Comparison of ENCODE assay signal across 30 cellular contexts in the genomic region with DNA sequence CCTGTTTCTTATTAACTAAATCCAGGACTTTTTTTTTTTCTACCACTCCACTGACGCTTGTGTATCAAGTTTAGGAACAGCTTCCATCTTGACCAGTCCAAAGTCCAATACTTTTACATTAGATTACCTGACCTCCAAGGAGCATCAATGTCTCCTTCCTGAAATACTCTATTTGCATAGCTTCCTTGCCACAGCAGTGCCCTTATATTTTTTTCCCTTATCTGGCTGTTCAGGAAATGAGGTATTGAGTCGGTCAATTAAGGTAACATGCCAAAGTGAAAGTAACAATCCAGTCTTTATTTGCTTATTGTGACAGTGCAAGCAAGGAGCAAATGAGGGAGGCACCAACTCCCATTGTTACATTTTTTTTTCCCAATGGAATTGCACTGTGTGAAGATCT.
DNase-seq lines count a peak whose midpoint lies in the region; ATAC-seq, FAIRE-seq and TF ChIP-seq lines count a peak whose summit lies in the region.
"Had no signal": no experiment of that assay in that cellular context is flagged by ENCODE, and none has a peak within 500 bp of the region (broad histone marks: within the 10 kb centered on the region; RNA-seq: fewer than 3 reads in every experiment).

No MANE protein-coding gene starts in this region.

- no peak for TF ChIP-seq POLR2A in H1 (IDR thresholded peaks at IDR 0.05; ENCODE audit: control extremely low read depth in 1 of 2, low read depth in 2 of 2, low read length in 2 of 2)

- H3K4me1 ChIP-seq in H1 (replicated peaks in 1 of 4; ENCODE audit: control insufficient read depth in 3 of 4, insufficient read depth in 4 of 4, low read length in 3 of 4) = no peaks in the 10 kb centered on the region
- no peaks in the 10 kb centered on the region for H3K4me1 ChIP-seq in small intestine (ENCODE audit: control insufficient read depth in 2 of 2, insufficient read depth in 1 of 2, low read depth in 1 of 2, low read length in 1 of 2)
- peaks cover 3% of the 10 kb centered on the region for H3K4me1 ChIP-seq in foreskin keratinocyte
- H3K4me1 ChIP-seq: heart right ventricle, right atrium auricular region had no signal

- H3K4me2 ChIP-seq in H1 (ENCODE audit: insufficient read depth in 1 of 2, low read depth in 2 of 2, low read length in 2 of 2) = no peak overlapping the region

- no peak overlapping the region for H4K91ac ChIP-seq in H1 (replicated peaks; ENCODE audit: insufficient read length, low read length)

- no peak overlapping the region for H3K9ac ChIP-seq in H1 (replicated peaks in 1 of 4; ENCODE audit: extremely low read depth in 1 of 4, low read depth in 3 of 4, low read length in 3 of 4)

- H3K4ac ChIP-seq in H1 (replicated peaks; ENCODE audit: insufficient read length, low read depth, low read length) = no peak overlapping the region

- no peak overlapping the region for H2BK120ac ChIP-seq in H1 (replicated peaks; ENCODE audit: low read depth, low read length)

- POLR2A ChIA-PET in H1 (lab: Charles Lee; ENCODE audit: partially characterized antibody) = no interaction called here

- H3K18ac ChIP-seq in H1 (ENCODE audit: extremely low read depth, low read length) = no peak overlapping the region

- H3K79me1 ChIP-seq in H1 (ENCODE audit: low read depth, low read length) = no peaks in the 10 kb centered on the region

- H4K20me1 ChIP-seq in H1 (replicated peaks in 1 of 2; ENCODE audit: control insufficient read depth in 1 of 2, insufficient read depth in 2 of 2, low read length in 2 of 2) = no peaks in the 10 kb centered on the region

- no peak overlapping the region for H2BK20ac ChIP-seq in H1 (ENCODE audit: low read length)

- CTCF ChIA-PET in H1 (lab: Charles Lee; ENCODE audit: partially characterized antibody) = interaction anchor here (1.6 kb wide), 1 partner anchor 9 kb away, joined by 5 read pairs; no protein-coding TSS in a partner anchor

- H3K27me3 Mint-ChIP-seq in mesothelial cell of epicardium (ENCODE audit: low read depth) = no peaks in the 10 kb centered on the region
- H3K27me3 Mint-ChIP-seq: activated CD4-positive, alpha-beta T cell treated with anti-CD3 and anti-CD28 coated beads for 36 hours; activated T-cell treated with anti-CD3 and anti-CD28 coated beads, Interleukin-2, amount 50 U/mL, for 24 hours; natural killer cell treated with Interleukin-12 subunit alpha and Interleukin-12 subunit beta and Interleukin-15 and Interleukin-18, amount 100 ng/mL, for 72 hours; T-helper 17 cell had no signal

- no peak for FAIRE-seq in H1 (lab: Jason Lieb, UNC)
- no peak for FAIRE-seq in small intestine (lab: Jason Lieb, UNC)

- H3K4me3 ChIP-seq in H1 (ENCODE audit: extremely low read depth in 1 of 4, insufficient read depth in 2 of 4, low read depth in 3 of 4, low read length in 4 of 4) = no peak overlapping the region
- no peak overlapping the region for H3K4me3 ChIP-seq in small intestine (ENCODE audit: low read depth in 1 of 2, low read length in 2 of 2)
- H3K4me3 ChIP-seq: heart right ventricle, ovary, right atrium auricular region had no signal

- no peak overlapping the region for H3K14ac ChIP-seq in H1 (ENCODE audit: insufficient read length)

- H2AK5ac ChIP-seq in H1 (ENCODE audit: low read depth, low read length) = no peak overlapping the region

- TF ChIP-seq CTCF in H1 (IDR thresholded peaks at IDR 0.05; ENCODE audit: control extremely low read depth in 1 of 3, insufficient read depth in 1 of 3, low read depth in 1 of 3, low read length in 3 of 3) (no peak), foreskin keratinocyte (conservative IDR thresholded peaks at IDR 0.05) (no peak), mesothelial cell of epicardium (IDR thresholded peaks at IDR 0.05; ENCODE audit: unreplicated experiment) (no peak)

- no peak overlapping the region for H4K5ac ChIP-seq in H1 (ENCODE audit: insufficient read length, low read depth, low read length)

- no peak overlapping the region for H2BK15ac ChIP-seq in H1 (ENCODE audit: low read length)

- no peaks in the 10 kb centered on the region for H3K79me2 ChIP-seq in H1 (ENCODE audit: control insufficient read depth in 1 of 2, insufficient read depth in 2 of 2, low read length in 2 of 2)

- H3K27ac Mint-ChIP-seq in mesothelial cell of epicardium = no peak overlapping the region
- H3K27ac Mint-ChIP-seq: activated CD4-positive, alpha-beta T cell treated with anti-CD3 and anti-CD28 coated beads for 36 hours; activated T-cell treated with anti-CD3 and anti-CD28 coated beads, Interleukin-2, amount 50 U/mL, for 24 hours; CD8-positive, alpha-beta T cell; natural killer cell treated with Interleukin-12 subunit alpha and Interleukin-12 subunit beta and Interleukin-15 and Interleukin-18, amount 100 ng/mL, for 72 hours; T-helper 17 cell had no signal

- H3K9me3 Mint-ChIP-seq in mesothelial cell of epicardium = peaks cover 5% of the 10 kb centered on the region

- no peak for TF ChIP-seq EP300 in H1 (IDR thresholded peaks at IDR 0.05; ENCODE audit: borderline replicate concordance in 1 of 2, low read depth in 2 of 2, low read length in 2 of 2)

- H2AFZ ChIP-seq in H1 (ENCODE audit: low read length) = peak overlapping the region; percentile 94

- H2BK5ac ChIP-seq in H1 (ENCODE audit: low read depth, low read length) = no peak overlapping the region

- no peak overlapping the region for H2BK12ac ChIP-seq in H1 (ENCODE audit: low read depth, low read length)

- no peak overlapping the region for H3K23ac ChIP-seq in H1 (ENCODE audit: insufficient read length)

- H3K27me3 ChIP-seq in H1 (replicated peaks in 1 of 4; ENCODE audit: control insufficient read depth in 3 of 4, extremely low read depth in 1 of 4, insufficient read depth in 3 of 4, low read length in 3 of 4) (no peaks in the 10 kb centered on the region), small intestine (ENCODE audit: control insufficient read depth in 2 of 2, insufficient read depth in 2 of 2, low read length in 2 of 2) (no peaks in the 10 kb centered on the region), foreskin keratinocyte (no peaks in the 10 kb centered on the region)
- H3K27me3 ChIP-seq: brain microvascular endothelial cell, heart right ventricle, ovary, right atrium auricular region had no signal

- no peak overlapping the region for H3K4me3 Mint-ChIP-seq in mesothelial cell of epicardium
- H3K4me3 Mint-ChIP-seq: activated CD4-positive, alpha-beta T cell treated with anti-CD3 and anti-CD28 coated beads for 36 hours; activated T-cell treated with anti-CD3 and anti-CD28 coated beads, Interleukin-2, amount 50 U/mL, for 24 hours; CD8-positive, alpha-beta T cell; natural killer cell treated with Interleukin-12 subunit alpha and Interleukin-12 subunit beta and Interleukin-15 and Interleukin-18, amount 100 ng/mL, for 72 hours; T-helper 17 cell had no signal

- H3K9me3 ChIP-seq in H1 (ENCODE audit: insufficient read depth in 2 of 2, low read depth in 1 of 2, low read length in 1 of 2) (no peaks in the 10 kb centered on the region), small intestine (ENCODE audit: control insufficient read depth, low read depth) (no peaks in the 10 kb centered on the region)
- H3K9me3 ChIP-seq: ovary had no signal

- WGBS in H1 (ENCODE audit: extremely low coverage in 1 of 2, insufficient coverage in 1 of 2, insufficient read length in 1 of 2, insufficient replicate concordance in 2 of 2, low coverage in 1 of 2, low lambda C conversion rate in 2 of 2, missing lambda C conversion rate in 1 of 2), 2 experiments = 94% methylated on average over 2 of the region's 2 CpGs; no CpG with 5 or more reads in 1 of the 2 experiments
- 10 to 56% (median 34%) methylated on average over 2 of the region's 2 CpGs for WGBS in small intestine, 3 donors

- H4K8ac ChIP-seq in H1 (ENCODE audit: extremely low read depth, insufficient read depth, low read length) = no peak overlapping the region

- H3K27ac ChIP-seq in H1 (ENCODE audit: low read depth, low read length) (no peak overlapping the region), small intestine (ENCODE audit: low read depth in 1 of 2, low read length in 1 of 2) (no peak overlapping the region), foreskin keratinocyte (no peak overlapping the region)
- H3K27ac ChIP-seq: brain microvascular endothelial cell, heart right ventricle, HL-60, ovary, right atrium auricular region had no signal

- no peak for ATAC-seq in foreskin keratinocyte
- ATAC-seq: activated CD4-positive, alpha-beta T cell treated with anti-CD3 and anti-CD28 coated beads for 36 hours; CD8-positive, alpha-beta T cell; heart right ventricle; natural killer cell treated with Interleukin-12 subunit alpha and Interleukin-12 subunit beta and Interleukin-15 and Interleukin-18, amount 100 ng/mL, for 72 hours; T-helper 17 cell had no signal

- no peak overlapping the region for H3K56ac ChIP-seq in H1 (replicated peaks; ENCODE audit: insufficient read length, low read depth, low read length)

- H3K36me3 Mint-ChIP-seq in mesothelial cell of epicardium = peaks cover under 1% of the 10 kb centered on the region
- H3K36me3 Mint-ChIP-seq: CD8-positive, alpha-beta T cell had no signal

- H3K36me3 ChIP-seq in H1 (ENCODE audit: control insufficient read depth in 2 of 4, insufficient read depth in 4 of 4, low read length in 3 of 4) (no peaks in the 10 kb centered on the region), small intestine (ENCODE audit: control insufficient read depth in 2 of 2, insufficient read depth in 2 of 2, low read length in 2 of 2) (no peaks in the 10 kb centered on the region)
- H3K36me3 ChIP-seq: brain microvascular endothelial cell, heart right ventricle, ovary, right atrium auricular region had no signal

- DNase-seq in DMS153 (lab: John Stamatoyannopoulos, UW) (peak; percentile 45), DMS153 treated with DMSO at 0.1 percent for 48 hours (lab: John Stamatoyannopoulos, UW; ENCODE audit: unreplicated experiment) (no peak), NCI-H526 (lab: John Stamatoyannopoulos, UW) (peak; percentile 10 to 24), H1 (ENCODE audit: low read depth in 1 of 2, low spot score in 2 of 2) (no peak), small intestine (peak; percentile 39), foreskin keratinocyte (no peak), mesothelial cell of epicardium (ENCODE audit: low spot score in 2 of 2, unreplicated experiment in 2 of 2) (no peak), anterior cingulate cortex (lab: John Stamatoyannopoulos, UW) (no peak)
- DNase-seq: 8988T; activated CD4-positive, alpha-beta T cell treated with anti-CD3 and anti-CD28 coated beads for 36 hours; activated CD8-positive, alpha-beta memory T cell treated with anti-CD3 and anti-CD28 coated beads for 24 hours; activated T-cell treated with anti-CD3 and anti-CD28 coated beads, Interleukin-2, amount 50 U/mL, for 24 hours; AML-193; brain microvascular endothelial cell; CD8-positive, alpha-beta T cell; DMS79; effector CD8-positive, alpha-beta T cell; HCEC 1CT; heart right ventricle; IMR-90; NCI-H1105; NCI-H2081 treated with DMSO at 0.1 percent for 48 hours; ovary; RPMI8226; stimulated activated CD4-positive, alpha-beta T cell treated with anti-CD3 and anti-CD28 coated beads, Interleukin-4, amount 100 ng/mL, for 4 hours; stimulated activated naive CD4-positive, alpha-beta T cell treated with Interleukin-2 at 50 U/mL for 16 hours; T-helper 17 cell had no signal

- no peaks in the 10 kb centered on the region for H3K23me2 ChIP-seq in H1 (ENCODE audit: low read depth, low read length)

- TF ChIP-seq RAD21 in H1 (IDR thresholded peaks at IDR 0.05 in 1 of 2, conservative IDR thresholded peaks at IDR 0.05 in 1 of 2; ENCODE audit: low read depth in 2 of 2, low read length in 2 of 2) = no peak

- peaks cover 2% of the 10 kb centered on the region for H3K4me1 Mint-ChIP-seq in mesothelial cell of epicardium
- H3K4me1 Mint-ChIP-seq: activated CD4-positive, alpha-beta T cell treated with anti-CD3 and anti-CD28 coated beads for 36 hours; T-helper 17 cell had no signal

Comparison
In these comparisons a context has a peak if more than half of its experiments do, and no peak if none do; other contexts are left out.
1. DNase-seq: peak in DMS153 (single experiment), NCI-H526 (2 of 2) and small intestine (single experiment); none in DMS153 treated with DMSO at 0.1 percent for 48 hours (single experiment), H1 (0 of 2), foreskin keratinocyte (0 of 2), mesothelial cell of epicardium (0 of 2) and anterior cingulate cortex (0 of 58).